ENCODE assay signal across 19 cellular contexts in the genomic region with DNA sequence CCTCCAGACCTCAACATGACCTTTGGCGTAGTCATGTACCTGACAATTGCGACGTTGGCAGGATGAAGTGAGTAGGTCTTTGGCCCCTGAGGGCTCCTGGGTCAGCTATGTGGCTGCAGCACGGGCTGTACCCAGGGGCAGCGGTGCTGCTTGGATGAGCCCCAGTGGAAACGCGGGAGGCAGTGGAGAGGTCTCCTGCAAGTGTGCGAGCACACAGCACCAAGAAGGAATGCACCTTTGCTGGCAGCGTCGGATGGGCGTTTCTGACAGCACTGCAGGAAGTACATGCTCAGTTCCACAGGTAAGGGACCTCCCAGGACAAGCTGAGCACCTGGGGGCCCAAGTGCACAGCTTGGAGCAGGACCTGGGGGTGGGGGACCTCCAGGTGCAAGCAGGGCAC.
"Had no signal": no experiment of that assay in that cellular context is flagged by ENCODE, and none has a peak within 500 bp of the region (broad histone marks: within the 10 kb centered on the region; RNA-seq: fewer than 3 reads in every experiment).

No MANE protein-coding gene starts in this region.

- H3K36me3 ChIP-seq: ovary, tibial artery had no signal

- DNase-seq: activated CD4-positive, alpha-beta T cell treated with anti-CD3 and anti-CD28 coated beads for 1 hour; activated CD4-positive, alpha-beta T cell treated with anti-CD3 and anti-CD28 coated beads, Interleukin-2, amount 50 U/mL, for 48 hours; activated CD8-positive, alpha-beta memory T cell treated with anti-CD3 and anti-CD28 coated beads, Interleukin-2, amount 10 ng/mL, durations not matched to agents 7 days and 5 days; activated effector memory CD4-positive, alpha-beta T cell treated with Interleukin-2 at 50 U/mL for 16 hours; activated T-cell treated with anti-CD3 and anti-CD28 coated beads, Interleukin-2, amount 50 U/mL, for 24 hours; amniotic stem cell; effector memory CD4-positive, alpha-beta T cell; left cardiac atrium; ovary; retina; stimulated activated CD4-positive, alpha-beta T cell treated with anti-CD3 and anti-CD28 coated beads, Interleukin-15, amount 100 ng/mL, for 24 hours; stimulated activated CD4-positive, alpha-beta T cell treated with anti-CD3 and anti-CD28 coated beads, Interleukin-4, amount 100 ng/mL, for 24 hours; stimulated activated naive CD8-positive, alpha-beta T cell treated with anti-CD3 and anti-CD28 coated beads, Interleukin-15, amount 100 ng/mL, for 72 hours; T-cell; T1000; tibial artery had no signal

- H3K4me3 ChIP-seq: body of pancreas, hepatocyte, ovary, tibial artery had no signal

- H3K27me3 ChIP-seq: body of pancreas, hepatocyte, ovary, tibial artery had no signal

- H3K27ac ChIP-seq: hepatocyte, ovary, tibial artery had no signal

- ATAC-seq: activated CD8-positive, alpha-beta memory T cell treated with anti-CD3 and anti-CD28 coated beads, Interleukin-2, amount 10 ng/mL, durations not matched to agents 7 days and 5 days; activated naive CD4-positive, alpha-beta T cell treated with anti-CD3 and anti-CD28 coated beads, Interleukin-2, amount 50 U/mL, for 72 hours; stimulated activated naive CD8-positive, alpha-beta T cell treated with anti-CD3 and anti-CD28 coated beads, Interleukin-15, amount 100 ng/mL, for 72 hours; T-cell had no signal

- H3K9me3 ChIP-seq: body of pancreas, ovary, tibial artery had no signal
